Comparison of ENCODE assay signal across 23 cellular contexts in the genomic region with DNA sequence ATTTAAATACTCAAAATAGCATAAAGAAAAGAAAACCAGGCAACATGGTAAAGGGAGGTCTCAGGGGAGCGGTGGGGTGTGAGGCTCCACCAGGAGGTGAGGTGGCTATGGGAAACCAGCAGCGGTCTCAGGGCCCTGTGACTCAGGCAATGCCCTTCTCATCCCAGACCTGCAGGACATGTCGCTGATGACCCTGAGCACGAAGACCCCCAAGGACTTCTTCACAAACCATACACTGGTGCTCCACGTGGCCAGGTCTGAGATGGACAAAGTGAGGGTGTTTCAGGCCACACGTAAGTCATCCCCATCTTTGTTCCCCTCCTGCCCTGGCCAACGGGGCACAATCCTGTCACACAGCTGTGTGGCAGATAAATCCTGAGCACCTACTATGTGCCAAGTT. TPM values are rescaled to one million over a fixed set of nuclear protein-coding genes. Genes with fewer than 3 reads are reported as not detected.
DNase-seq lines count a peak whose midpoint lies in the region; ATAC-seq, FAIRE-seq and TF ChIP-seq lines count a peak whose summit lies in the region.
"Had no signal": no experiment of that assay in that cellular context is flagged by ENCODE, and none has a peak within 500 bp of the region (broad histone marks: within the 10 kb centered on the region; RNA-seq: fewer than 3 reads in every experiment).

No MANE protein-coding gene starts in this region.

- H3K56ac ChIP-seq in H1 (replicated peaks; ENCODE audit: insufficient read length, low read depth, low read length): no peak overlapping the region

- TF ChIP-seq EP300 in H1 (IDR thresholded peaks at IDR 0.05; ENCODE audit: borderline replicate concordance in 1 of 2, low read depth in 2 of 2, low read length in 2 of 2): no peak

- no peak for ATAC-seq in RWPE2 (ENCODE audit: low read depth)
- no peak for ATAC-seq in upper lobe of right lung
- no peak for ATAC-seq in HG02588 (IDR thresholded peaks at IDR 0.05; ENCODE audit: unreplicated experiment)
- ATAC-seq: A549; CD8-positive, alpha-beta T cell; GM12878 had no signal

- no peak overlapping the region for H2BK120ac ChIP-seq in H1 (replicated peaks; ENCODE audit: low read depth, low read length)

- H2BK5ac ChIP-seq in H1 (ENCODE audit: low read depth, low read length): no peak overlapping the region

- POLR2A ChIA-PET in H1 (lab: Charles Lee; ENCODE audit: partially characterized antibody): interaction anchor here (0.5 kb wide), 1 partner anchor 96 kb away, joined by 3 read pairs; no protein-coding TSS in a partner anchor

- peak overlapping the region; percentile 31; the same call in 1 of the 2 replicates for H2BK15ac ChIP-seq in H1 (ENCODE audit: low read length)

- H3K27me3 ChIP-seq in RWPE2 (ENCODE audit: insufficient read depth, poor library complexity, severe bottlenecking) (no peaks in the 10 kb centered on the region), H1 (replicated peaks in 1 of 4; ENCODE audit: control insufficient read depth in 3 of 4, extremely low read depth in 1 of 4, insufficient read depth in 3 of 4, low read length in 3 of 4) (peaks cover 0 to 3% (median 0%) of the 10 kb centered on the region in 4 experiments; a peak in 2 of 7 replicates), neutrophil (no peaks in the 10 kb centered on the region), upper lobe of right lung (no peaks in the 10 kb centered on the region)
- H3K27me3 ChIP-seq: BE2C had no signal

- no peak overlapping the region for H2BK12ac ChIP-seq in H1 (ENCODE audit: low read depth, low read length)

- FAIRE-seq in H1 (lab: Jason Lieb, UNC): no peak
- FAIRE-seq: A549, G401.6, GM12878, GM19239 had no signal

- no peak overlapping the region for H4K5ac ChIP-seq in H1 (ENCODE audit: insufficient read length, low read depth, low read length)

- no peak for TF ChIP-seq POLR2A in H1 (IDR thresholded peaks at IDR 0.05; ENCODE audit: control extremely low read depth in 1 of 2, low read depth in 2 of 2, low read length in 2 of 2)

- H3K27ac ChIP-seq in RWPE2 (ENCODE audit: poor library complexity, severe bottlenecking) (peak overlapping the region; percentile 7), H1 (ENCODE audit: low read depth, low read length) (no peak overlapping the region), neutrophil (peak overlapping the region; percentile 21), upper lobe of right lung (no peak overlapping the region)
- H3K27ac ChIP-seq: A549, GM23248 had no signal

- H3K23ac ChIP-seq in H1 (ENCODE audit: insufficient read length): no peak overlapping the region

- H3K4me3 ChIP-seq in RWPE2 (ENCODE audit: severe bottlenecking) (no peak overlapping the region), H1 (ENCODE audit: extremely low read depth in 1 of 4, insufficient read depth in 2 of 4, low read depth in 3 of 4, low read length in 4 of 4) (no peak overlapping the region), neutrophil (ENCODE audit: low read depth in 1 of 2, low read length in 1 of 2) (no peak overlapping the region), upper lobe of right lung (no peak overlapping the region)
- H3K4me3 ChIP-seq: A549, GM12878, GM23248 had no signal

- no peak overlapping the region for H2AFZ ChIP-seq in H1 (ENCODE audit: low read length)
- H2AFZ ChIP-seq: GM23248 had no signal

- no peak overlapping the region; a peak in 1 of 7 replicates for H3K9ac ChIP-seq in H1 (replicated peaks in 1 of 4; ENCODE audit: extremely low read depth in 1 of 4, low read depth in 3 of 4, low read length in 3 of 4)
- H3K9ac ChIP-seq: GM23248 had no signal

- H4K20me1 ChIP-seq in H1 (replicated peaks in 1 of 2; ENCODE audit: control insufficient read depth in 1 of 2, insufficient read depth in 2 of 2, low read length in 2 of 2): no peaks in the 10 kb centered on the region

- H3K79me1 ChIP-seq in H1 (ENCODE audit: low read depth, low read length): no peaks in the 10 kb centered on the region

- H2BK20ac ChIP-seq in H1 (ENCODE audit: low read length): 0 out of 2 replicates have a peak overlapping the region, but pooled peaks have one; percentile 7

- no peak overlapping the region for H4K8ac ChIP-seq in H1 (ENCODE audit: extremely low read depth, insufficient read depth, low read length)

- TF ChIP-seq CTCF in RWPE2 (IDR thresholded peaks at IDR 0.05; ENCODE audit: poor library complexity, severe bottlenecking): no peak
- no peak for TF ChIP-seq CTCF in H1 (IDR thresholded peaks at IDR 0.05; ENCODE audit: control extremely low read depth in 1 of 3, insufficient read depth in 1 of 3, low read depth in 1 of 3, low read length in 3 of 3)
- TF ChIP-seq CTCF in neutrophil (IDR thresholded peaks at IDR 0.05): no peak
- no peak for TF ChIP-seq CTCF in upper lobe of right lung (IDR thresholded peaks at IDR 0.05)

- H3K14ac ChIP-seq in H1 (ENCODE audit: insufficient read length): no peak overlapping the region

- WGBS in H1 (ENCODE audit: extremely low coverage in 1 of 2, insufficient coverage in 1 of 2, insufficient read length in 1 of 2, insufficient replicate concordance in 2 of 2, low coverage in 1 of 2, low lambda C conversion rate in 2 of 2, missing lambda C conversion rate in 1 of 2), 2 experiments: 87% methylated on average over 7 of the region's 7 CpGs; no CpG with 5 or more reads in 1 of the 2 experiments

- no peak overlapping the region for H3K18ac ChIP-seq in H1 (ENCODE audit: extremely low read depth, low read length)

- no peak overlapping the region for H4K91ac ChIP-seq in H1 (replicated peaks; ENCODE audit: insufficient read length, low read length)

- no peak overlapping the region for H3K4me2 ChIP-seq in H1 (ENCODE audit: insufficient read depth in 1 of 2, low read depth in 2 of 2, low read length in 2 of 2)
- H3K4me2 ChIP-seq: A549 had no signal

- H3K4ac ChIP-seq in H1 (replicated peaks; ENCODE audit: insufficient read length, low read depth, low read length): no peak overlapping the region

- CTCF ChIA-PET in H1 (lab: Charles Lee; ENCODE audit: partially characterized antibody): interaction anchor here (0.6 to 2.0 kb wide), 5 partner anchors 33 to 277 kb away, joined by 3 to 8 read pairs (median 3); a partner anchor contains a TSS

- H3K36me3 ChIP-seq in RWPE2 (ENCODE audit: low read depth): no peaks in the 10 kb centered on the region
- H3K36me3 ChIP-seq in H1 (ENCODE audit: control insufficient read depth in 2 of 4, insufficient read depth in 4 of 4, low read length in 3 of 4): no peaks in the 10 kb centered on the region
- peaks cover 100% of the 10 kb centered on the region for H3K36me3 ChIP-seq in neutrophil
- H3K36me3 ChIP-seq in upper lobe of right lung: no peaks in the 10 kb centered on the region
- H3K36me3 ChIP-seq: BE2C had no signal

- H3K79me2 ChIP-seq in H1 (ENCODE audit: control insufficient read depth in 1 of 2, insufficient read depth in 2 of 2, low read length in 2 of 2): no peaks in the 10 kb centered on the region

- intact Hi-C loops in upper lobe of right lung (cut with DNase I): no loop called here

- TF ChIP-seq RAD21 in H1 (IDR thresholded peaks at IDR 0.05 in 1 of 2, conservative IDR thresholded peaks at IDR 0.05 in 1 of 2; ENCODE audit: low read depth in 2 of 2, low read length in 2 of 2): no peak

- H3K9me3 ChIP-seq in RWPE2 (ENCODE audit: severe bottlenecking) (no peaks in the 10 kb centered on the region), H1 (ENCODE audit: insufficient read depth in 2 of 2, low read depth in 1 of 2, low read length in 1 of 2) (peaks cover 0 to 3% of the 10 kb centered on the region in 2 experiments; a peak in 2 of 4 replicates), neutrophil (no peaks in the 10 kb centered on the region), upper lobe of right lung (no peaks in the 10 kb centered on the region)
- H3K9me3 ChIP-seq: A549, BE2C, Caco-2 had no signal

- DNase-seq in RWPE2 (ENCODE audit: low spot score): no peak
- no peak for DNase-seq in H1 (ENCODE audit: low read depth in 1 of 2, low spot score in 2 of 2)
- peak; percentile 37 for DNase-seq in upper lobe of right lung
- no peak for DNase-seq in NCI-H2107 treated with DMSO at 0.1 percent for 48 hours (lab: John Stamatoyannopoulos, UW; ENCODE audit: unreplicated experiment)
- DNase-seq in NCI-H146 (lab: John Stamatoyannopoulos, UW): no peak
- DNase-seq: 8988T; ACHN; AML-193; BE2C; C1 segment of cervical spinal cord; Caco-2; CD8-positive, alpha-beta T cell; DMS153; DND-41; GM23248; H9 had no signal

- H2AK5ac ChIP-seq in H1 (ENCODE audit: low read depth, low read length): no peak overlapping the region

- peaks cover 5% of the 10 kb centered on the region for H3K4me1 ChIP-seq in RWPE2 (ENCODE audit: insufficient read depth, poor library complexity, severe bottlenecking)
- H3K4me1 ChIP-seq in H1 (replicated peaks in 1 of 4; ENCODE audit: control insufficient read depth in 3 of 4, insufficient read depth in 4 of 4, low read length in 3 of 4): no peaks in the 10 kb centered on the region
- H3K4me1 ChIP-seq in neutrophil (ENCODE audit: control insufficient read depth in 1 of 2, insufficient read depth in 1 of 2, low read depth in 1 of 2, low read length in 1 of 2): peaks cover 0 to 7% of the 10 kb centered on the region in 2 experiments
- no peaks in the 10 kb centered on the region for H3K4me1 ChIP-seq in upper lobe of right lung
- H3K4me1 ChIP-seq: A549, BE2C, Caco-2 had no signal

- peaks cover 4% of the 10 kb centered on the region; the same call in 1 of the 2 replicates for H3K23me2 ChIP-seq in H1 (ENCODE audit: low read depth, low read length)

TF ChIP-seq in H1, 55 proteins besides CTCF, POLR2A, EP300 and RAD21 (continues in another document):
- no peak for TF ChIP-seq TBP (IDR thresholded peaks at IDR 0.05; ENCODE audit: low read depth, low read length)

RNA-seq across cellular contexts. Expression of a gene that starts 31.5 kb away (rescaled TPM):
- total RNA-seq in H1 (2021; fragmentation: NEBNext Ultra II Directional; extraction: Animal tissue kit (Norgen Biotek cat#: 25700)): not detected in 2 replicates
- 0.17 and 0.29 TPM in 2 replicates for polyA plus RNA-seq in H1 (2011; rRNA removed)
- polyA plus RNA-seq in H1 (2011; cell fraction: cytosol; rRNA removed): 0.18 TPM
- 0.11 TPM for polyA plus RNA-seq in H1 (2011; cell fraction: nucleus; rRNA removed)
- 0.06 to 0.25 TPM (median 0.20 TPM) in 3 of 4 replicates, not detected in the other for polyA plus RNA-seq in H1 (2012, experiment 1 of 2)
- 0.07 TPM for polyA plus RNA-seq in H1 (2012, experiment 2 of 2)
- 0.39 TPM for polyA plus RNA-seq in H1 (2013, experiment 1 of 2)
- 0.29 TPM for polyA plus RNA-seq in H1 (2013, experiment 2 of 2)
- 0.41 TPM in 1 of 2 replicates, not detected in the other for polyA minus RNA-seq in H1 (2011; rRNA and poly(A)+ RNA removed)
- not detected for polyA minus RNA-seq in H1 (2011; cell fraction: cytosol; rRNA and poly(A)+ RNA removed)
- polyA minus RNA-seq in H1 (2011; cell fraction: nucleus; rRNA and poly(A)+ RNA removed): not detected
- total RNA-seq in upper lobe of right lung: 2.3 TPM
- total RNA-seq: Caco-2, GM23248 had no signal
- polyA plus RNA-seq: A549, GM23248 had no signal

RNA-seq across cellular contexts. Expression of a gene that starts 32.5 kb away (rescaled TPM):
- not detected in 2 replicates for total RNA-seq in H1 (2021; fragmentation: NEBNext Ultra II Directional; extraction: Animal tissue kit (Norgen Biotek cat#: 25700))
- polyA plus RNA-seq in H1 (2011; rRNA removed): not detected in 2 replicates
- not detected for polyA plus RNA-seq in H1 (2011; cell fraction: cytosol; rRNA removed)
- polyA plus RNA-seq in H1 (2011; cell fraction: nucleus; rRNA removed): not detected
- polyA plus RNA-seq in H1 (2012, experiment 1 of 2): not detected in 4 replicates
- polyA plus RNA-seq in H1 (2012, experiment 2 of 2): not detected
- polyA plus RNA-seq in H1 (2013, experiment 1 of 2): not detected
- not detected for polyA plus RNA-seq in H1 (2013, experiment 2 of 2)
- polyA minus RNA-seq in H1 (2011; rRNA and poly(A)+ RNA removed): not detected in 2 replicates
- polyA minus RNA-seq in H1 (2011; cell fraction: cytosol; rRNA and poly(A)+ RNA removed): not detected
- polyA minus RNA-seq in H1 (2011; cell fraction: nucleus; rRNA and poly(A)+ RNA removed): not detected
- not detected for total RNA-seq in upper lobe of right lung
- total RNA-seq: Caco-2; CD8-positive, alpha-beta T cell; GM12878; GM23248; H4; H9 had no signal
- polyA plus RNA-seq: A549, GM12878, GM23248 had no signal

Comparison
In these comparisons a context has a peak if more than half of its experiments do, and no peak if none do; other contexts are left out.
1. H3K27ac ChIP-seq: peak in RWPE2 (single experiment) and neutrophil (single experiment); none in H1 (single experiment) and upper lobe of right lung (single experiment).